Comparison of ENCODE assay signal across 28 cellular contexts in the genomic region with DNA sequence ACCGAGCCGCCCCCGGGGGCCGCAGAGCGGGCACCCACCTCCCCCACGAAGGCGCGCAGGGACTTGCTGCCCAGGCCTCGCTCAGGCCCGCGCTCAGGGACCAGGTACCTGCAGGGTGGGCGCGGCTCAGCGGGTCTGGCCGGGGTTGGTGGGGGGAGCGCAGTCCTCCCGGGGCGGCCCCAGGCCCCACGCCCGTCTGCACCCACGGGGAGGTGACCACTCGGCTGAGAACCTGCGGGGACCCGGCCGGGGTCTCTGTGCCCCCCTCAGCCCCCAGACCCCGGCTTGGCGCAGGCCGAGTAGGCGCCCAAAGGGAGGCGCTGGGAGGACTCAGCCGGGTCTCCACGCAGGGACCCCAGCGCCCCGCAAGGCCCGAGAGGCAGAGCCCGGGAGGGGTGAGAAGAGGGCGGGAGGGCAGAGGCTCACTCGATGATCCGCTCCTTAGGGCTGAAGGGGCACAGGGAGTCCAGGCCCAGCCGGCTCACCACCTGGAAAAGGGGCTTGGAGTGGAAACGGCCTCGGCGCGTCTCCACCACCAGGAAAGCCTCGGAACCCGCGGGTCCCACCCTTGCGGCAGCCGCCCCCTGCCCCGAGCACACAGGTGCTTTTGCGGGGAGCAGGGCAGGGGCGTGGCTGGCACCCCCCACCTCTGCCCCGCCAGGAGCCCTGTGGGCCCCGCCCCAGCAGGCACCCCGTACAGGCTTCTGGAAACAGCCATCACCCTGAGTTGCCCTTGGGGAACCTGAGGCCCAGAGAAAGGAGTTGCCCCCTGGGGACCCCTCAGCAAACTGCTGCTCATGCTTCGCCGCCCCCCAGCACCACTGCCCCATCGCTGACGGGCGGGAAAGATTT. TPM values are rescaled to one million over a fixed set of nuclear protein-coding genes. Genes with fewer than 3 reads are reported as not detected.
A peak's percentile ranks its signal among the peaks of the same experiment; 100 is the strongest.
DNase-seq lines count a peak whose midpoint lies in the region; ATAC-seq and TF ChIP-seq lines count a peak whose summit lies in the region.
"Had no signal": no experiment of that assay in that cellular context is flagged by ENCODE, and none has a peak within 500 bp of the region (broad histone marks: within the 10 kb centered on the region; RNA-seq: fewer than 3 reads in every experiment).

No MANE protein-coding gene starts in this region.

- peak overlapping the region; percentile 67 for H3K27ac ChIP-seq in VCaP
- no peak overlapping the region for H3K27ac ChIP-seq in mesenchymal stem cell (ENCODE audit: low read length, poor library complexity, severe bottlenecking)
- H3K27ac ChIP-seq in sigmoid colon: no peak overlapping the region
- H3K27ac ChIP-seq: 22Rv1, parathyroid adenoma, skin epidermis, thyroid gland had no signal

- no peak overlapping the region for H2BK120ac ChIP-seq in mesenchymal stem cell (ENCODE audit: low read depth, low read length)

- H4K91ac ChIP-seq in mesenchymal stem cell (ENCODE audit: low read length): peak overlapping the region; percentile 0

- no peak overlapping the region for H2BK15ac ChIP-seq in mesenchymal stem cell (ENCODE audit: low read depth, poor library complexity, severe bottlenecking)

- no peak overlapping the region for H2AK5ac ChIP-seq in mesenchymal stem cell (ENCODE audit: low read length, severe bottlenecking)

- H3K27me3 ChIP-seq in mesenchymal stem cell (ENCODE audit: control insufficient read depth in 1 of 2, insufficient read depth in 1 of 2, low read length in 2 of 2): peaks cover 9 to 16% of the 10 kb centered on the region in 2 experiments
- no peaks in the 10 kb centered on the region for H3K27me3 ChIP-seq in sigmoid colon
- H3K27me3 ChIP-seq: thyroid gland had no signal

- no peak overlapping the region for H3K4me2 ChIP-seq in mesenchymal stem cell (ENCODE audit: low read length, poor library complexity, severe bottlenecking)

- CTCF ChIA-PET in activated CD8-positive, alpha-beta memory T cell treated with anti-CD3 and anti-CD28 coated beads, Interleukin-2, amount 10 ng/mL, durations not matched to agents 7 days and 5 days (lab: Charles Lee): no interaction called here

- no peak overlapping the region for H3K4me3 Mint-ChIP-seq in activated CD8-positive, alpha-beta memory T cell treated with anti-CD3 and anti-CD28 coated beads, Interleukin-2, amount 10 ng/mL, durations not matched to agents 7 days and 5 days
- H3K4me3 Mint-ChIP-seq: activated T-helper 1 cell treated with anti-CD3 and anti-CD28 coated beads, Interleukin-12 subunit alpha, Interleukin-12 subunit beta, Interleukin-2, Interleukin-4 antibody, amounts not matched to agents 30 ng/mL and 10 ng/mL and 1 ng/mL, durations not matched to agents 14 hours and 24 hours and 36 hours; HFFc6 had no signal

- H3K4me1 ChIP-seq in mesenchymal stem cell (ENCODE audit: control insufficient read depth, insufficient read depth, low read depth, low read length): peaks cover 17% of the 10 kb centered on the region
- H3K4me1 ChIP-seq in sigmoid colon: peaks cover 0 to 10% (median 6%) of the 10 kb centered on the region in 4 donors
- H3K4me1 ChIP-seq: parathyroid adenoma, thyroid gland had no signal

- no peaks in the 10 kb centered on the region for H3K9me3 Mint-ChIP-seq in activated CD8-positive, alpha-beta memory T cell treated with anti-CD3 and anti-CD28 coated beads, Interleukin-2, amount 10 ng/mL, durations not matched to agents 7 days and 5 days (ENCODE audit: low read depth)
- H3K9me3 Mint-ChIP-seq: activated naive CD4-positive, alpha-beta T cell treated with anti-CD3 and anti-CD28 coated beads, Interleukin-2, amount 50 U/mL, for 72 hours; activated T-helper 1 cell treated with anti-CD3 and anti-CD28 coated beads, Interleukin-12 subunit alpha, Interleukin-12 subunit beta, Interleukin-2, Interleukin-4 antibody, amounts not matched to agents 30 ng/mL and 10 ng/mL and 1 ng/mL, durations not matched to agents 14 hours and 24 hours and 36 hours; HFFc6 had no signal

- H4K8ac ChIP-seq in mesenchymal stem cell (ENCODE audit: low read length): no peak overlapping the region

- peak overlapping the region; percentile 57 for H3K27ac Mint-ChIP-seq in activated CD8-positive, alpha-beta memory T cell treated with anti-CD3 and anti-CD28 coated beads, Interleukin-2, amount 10 ng/mL, durations not matched to agents 7 days and 5 days
- H3K27ac Mint-ChIP-seq: activated T-helper 1 cell treated with anti-CD3 and anti-CD28 coated beads, Interleukin-12 subunit alpha, Interleukin-12 subunit beta, Interleukin-2, Interleukin-4 antibody, amounts not matched to agents 30 ng/mL and 10 ng/mL and 1 ng/mL, durations not matched to agents 14 hours and 24 hours and 36 hours; HFFc6 had no signal

- H3K4me3 ChIP-seq in mesenchymal stem cell (ENCODE audit: insufficient read depth in 1 of 2, low read depth in 1 of 2, low read length in 2 of 2): no peak overlapping the region
- no peak overlapping the region for H3K4me3 ChIP-seq in sigmoid colon
- H3K4me3 ChIP-seq: GM12878, skin epidermis, thyroid gland had no signal

- no peaks in the 10 kb centered on the region for H3K36me3 Mint-ChIP-seq in activated CD8-positive, alpha-beta memory T cell treated with anti-CD3 and anti-CD28 coated beads, Interleukin-2, amount 10 ng/mL, durations not matched to agents 7 days and 5 days

- ATAC-seq in activated CD8-positive, alpha-beta memory T cell treated with anti-CD3 and anti-CD28 coated beads, Interleukin-2, amount 10 ng/mL, durations not matched to agents 7 days and 5 days: no peak
- ATAC-seq in HG03196 (IDR thresholded peaks at IDR 0.05; ENCODE audit: unreplicated experiment): no peak
- ATAC-seq: activated naive CD4-positive, alpha-beta T cell treated with anti-CD3 and anti-CD28 coated beads, Interleukin-2, amount 50 U/mL, for 72 hours; GM12878 had no signal

- H3K9me3 ChIP-seq in mesenchymal stem cell (ENCODE audit: control insufficient read depth, low read length): no peaks in the 10 kb centered on the region
- no peaks in the 10 kb centered on the region for H3K9me3 ChIP-seq in sigmoid colon
- H3K9me3 ChIP-seq: thyroid gland had no signal

- no peaks in the 10 kb centered on the region for H3K27me3 Mint-ChIP-seq in activated CD8-positive, alpha-beta memory T cell treated with anti-CD3 and anti-CD28 coated beads, Interleukin-2, amount 10 ng/mL, durations not matched to agents 7 days and 5 days

- H3K23ac ChIP-seq in mesenchymal stem cell (ENCODE audit: low read length in 2 of 2): no peak overlapping the region

- H3K79me1 ChIP-seq in mesenchymal stem cell (replicated peaks; ENCODE audit: low read length, poor library complexity, severe bottlenecking): no peaks in the 10 kb centered on the region

- no peak for TF ChIP-seq POLR2A in sigmoid colon (IDR thresholded peaks at IDR 0.05)

- H3K14ac ChIP-seq in mesenchymal stem cell (ENCODE audit: low read length in 2 of 2): no peak overlapping the region

- DNase-seq in activated CD8-positive, alpha-beta memory T cell treated with anti-CD3 and anti-CD28 coated beads, Interleukin-2, amount 10 ng/mL, durations not matched to agents 7 days and 5 days: no peak
- no peak for DNase-seq in activated CD8-positive, alpha-beta memory T cell treated with anti-CD3 and anti-CD28 coated beads, Interleukin-2, amount 50 U/mL, for 48 hours
- DNase-seq in mesenchymal stem cell (no peak), sigmoid colon (peak; percentile 61), hippocampal formation (lab: John Stamatoyannopoulos, UW) (no peak)
- no peak for DNase-seq in effector CD4-positive, alpha-beta T cell
- DNase-seq: DMS79; erythroblast; foreskin melanocyte; HFFc6; hypothalamus; Kasumi-1; NCI-H1048; NCI-H1930; NCI-H226; NCI-H82; SIG-M5; stimulated activated CD4-positive, alpha-beta T cell treated with anti-CD3 and anti-CD28 coated beads, Interleukin-2, amount 100 ng/mL, for 24 hours; stimulated activated naive CD4-positive, alpha-beta T cell; thyroid gland had no signal

- WGBS in mesenchymal stem cell: 95% methylated on average over 60 of the region's 60 CpGs
- 83 to 88% methylated on average over 60 of the region's 60 CpGs for WGBS in sigmoid colon, 2 donors

- no peak for TF ChIP-seq CTCF in VCaP (conservative IDR thresholded peaks at IDR 0.05)
- no peak for TF ChIP-seq CTCF in sigmoid colon (IDR thresholded peaks at IDR 0.05)

- intact Hi-C loops in sigmoid colon (cut with DNase I): no loop called here

- H3K9ac ChIP-seq in mesenchymal stem cell (ENCODE audit: low read length): no peak overlapping the region
- H3K9ac ChIP-seq: parathyroid adenoma had no signal

- H3K4ac ChIP-seq in mesenchymal stem cell (ENCODE audit: low read depth in 1 of 2, low read length in 2 of 2): no peak overlapping the region

- no peak for TF ChIP-seq EP300 in sigmoid colon (IDR thresholded peaks at IDR 0.05)

- H3K36me3 ChIP-seq in mesenchymal stem cell (ENCODE audit: control insufficient read depth in 1 of 2, insufficient read depth in 2 of 2, low read depth in 1 of 2, low read length in 2 of 2) (no peaks in the 10 kb centered on the region), sigmoid colon (no peaks in the 10 kb centered on the region)
- H3K36me3 ChIP-seq: thyroid gland had no signal

- no peak overlapping the region for H3K18ac ChIP-seq in mesenchymal stem cell (ENCODE audit: low read depth in 1 of 2, low read length in 2 of 2)

- peak overlapping the region in 1 of 2 experiments; percentile 31 for H2BK12ac ChIP-seq in mesenchymal stem cell (ENCODE audit: low read length in 2 of 2)

- no peak overlapping the region for H2BK5ac ChIP-seq in mesenchymal stem cell (ENCODE audit: low read depth, low read length, poor library complexity, severe bottlenecking)

- H3K4me1 Mint-ChIP-seq in activated CD8-positive, alpha-beta memory T cell treated with anti-CD3 and anti-CD28 coated beads, Interleukin-2, amount 10 ng/mL, durations not matched to agents 7 days and 5 days: peaks cover 11% of the 10 kb centered on the region

- H2AFZ ChIP-seq in mesenchymal stem cell (ENCODE audit: low read depth, low read length): no peak overlapping the region
- H2AFZ ChIP-seq: parathyroid adenoma had no signal

RNA-seq across cellular contexts. Expression of gene FTCD, which starts 9.3 kb away (rescaled TPM):
- not detected for total RNA-seq in activated CD8-positive, alpha-beta memory T cell treated with anti-CD3 and anti-CD28 coated beads, Interleukin-2, amount 10 ng/mL, durations not matched to agents 7 days and 5 days
- 1.5 TPM for polyA plus RNA-seq in mesenchymal stem cell (2013, experiment 1 of 2)
- polyA plus RNA-seq in mesenchymal stem cell (2013, experiment 2 of 2): 1.8 TPM
- total RNA-seq in sigmoid colon: 1 to 10 TPM in 1 of 4 donors, not detected in 3; 1.4 TPM
- polyA plus RNA-seq in sigmoid colon: under 1 TPM in 1 of 3 donors, not detected in 2; 0.20 TPM

RNA-seq across cellular contexts. Expression of gene SPATC1L, which starts 38.2 kb away (rescaled TPM):
- 1 to 10 TPM; 4.2 to 4.8 TPM for total RNA-seq in activated CD8-positive, alpha-beta memory T cell treated with anti-CD3 and anti-CD28 coated beads, Interleukin-2, amount 10 ng/mL, durations not matched to agents 7 days and 5 days
- 39.1 TPM for polyA plus RNA-seq in mesenchymal stem cell (2013, experiment 1 of 2)
- 40.8 TPM for polyA plus RNA-seq in mesenchymal stem cell (2013, experiment 2 of 2)
- total RNA-seq in sigmoid colon: 10 to 100 TPM in 1 of 4 donors, 1 to 10 TPM in 2, under 1 TPM in 1; 0.95 to 18.3 (median 7.1) TPM
- polyA plus RNA-seq in sigmoid colon: 10 to 100 TPM in 1 of 3 donors, 1 to 10 TPM in 2; 3.2 to 11.0 (median 7.8) TPM

RNA-seq across cellular contexts. Expression of gene COL6A2, which starts 48.2 kb away (rescaled TPM):
- total RNA-seq in activated CD8-positive, alpha-beta memory T cell treated with anti-CD3 and anti-CD28 coated beads, Interleukin-2, amount 10 ng/mL, durations not matched to agents 7 days and 5 days: 10 to 100 TPM in 1 of 2 experiments, 1 to 10 TPM in 1; 5.0 to 17.9 TPM
- 1,409 TPM for polyA plus RNA-seq in mesenchymal stem cell (2013, experiment 1 of 2)
- 1,389 TPM for polyA plus RNA-seq in mesenchymal stem cell (2013, experiment 2 of 2)
- 1,000 to 10,000 TPM in 2 of 4 donors, 100 to 1,000 TPM in 2; 570 to 1,745 (median 1,082) TPM for total RNA-seq in sigmoid colon
- polyA plus RNA-seq in sigmoid colon: 100 to 1,000 TPM in 1 of 3 donors, 10 to 100 TPM in 2; 14.3 to 233 (median 37.8) TPM

Comparison
In these comparisons a context has a peak if more than half of its experiments do, and no peak if none do; other contexts are left out.
1. RNA of gene COL6A2, which starts 48.2 kb away (total RNA-seq): 570 to 1,745 TPM in sigmoid colon; 5.0 to 17.9 TPM in activated CD8-positive, alpha-beta memory T cell treated with anti-CD3 and anti-CD28 coated beads, Interleukin-2, amount 10 ng/mL, durations not matched to agents 7 days and 5 days; every median in the first group is over 10 times any median in the second.